Comparison of ENCODE assay signal across 18 cellular contexts in genomic region chr19:31570718-31571117, GRCh38.
"Had no signal": no experiment of that assay in that cellular context is flagged by ENCODE, and none has a peak within 500 bp of the region (broad histone marks: within the 10 kb centered on the region; RNA-seq: fewer than 3 reads in every experiment).

No MANE protein-coding gene starts in this region.

- ATAC-seq: effector memory CD8-positive, alpha-beta T cell; gastroesophageal sphincter; left colon; mucosa of descending colon; natural killer cell; psoas muscle; sciatic nerve had no signal

- H3K36me3 ChIP-seq: esophagus squamous epithelium, gastroesophageal sphincter, stomach, thoracic aorta, transverse colon had no signal

- H3K4me2 ChIP-seq: hepatocyte had no signal

- H2AFZ ChIP-seq: hepatocyte, parathyroid adenoma had no signal

- H3K27ac ChIP-seq: esophagus squamous epithelium, gastroesophageal sphincter, hepatocyte, parathyroid adenoma, psoas muscle, skin epidermis, stomach, thoracic aorta, transverse colon had no signal

- H3K9me3 ChIP-seq: mucosa of descending colon, psoas muscle, thoracic aorta, transverse colon had no signal

- H3K4me3 ChIP-seq: esophagus squamous epithelium, gastroesophageal sphincter, hepatocyte, mucosa of descending colon, psoas muscle, skin epidermis, stomach, thoracic aorta, transverse colon had no signal

- DNase-seq: effector memory CD8-positive, alpha-beta T cell; esophagus squamous epithelium; foreskin fibroblast; left colon; mucosa of descending colon; natural killer cell; psoas muscle; retina; stimulated activated CD4-positive, alpha-beta T cell treated with anti-CD3 and anti-CD28 coated beads, Interleukin-12 subunit alpha, Interleukin-12 subunit beta, amount 100 ng/mL, for 4 hours; stimulated activated naive CD4-positive, alpha-beta T cell; stomach; transverse colon had no signal

- H3K79me2 ChIP-seq: hepatocyte, parathyroid adenoma had no signal

- H3K27me3 ChIP-seq: esophagus squamous epithelium, gastroesophageal sphincter, hepatocyte, transverse colon had no signal

- H3K4me1 ChIP-seq: esophagus squamous epithelium, gastroesophageal sphincter, parathyroid adenoma, psoas muscle, stomach, transverse colon had no signal
